Comparison of ENCODE assay signal across 11 cellular contexts in the genomic region with DNA sequence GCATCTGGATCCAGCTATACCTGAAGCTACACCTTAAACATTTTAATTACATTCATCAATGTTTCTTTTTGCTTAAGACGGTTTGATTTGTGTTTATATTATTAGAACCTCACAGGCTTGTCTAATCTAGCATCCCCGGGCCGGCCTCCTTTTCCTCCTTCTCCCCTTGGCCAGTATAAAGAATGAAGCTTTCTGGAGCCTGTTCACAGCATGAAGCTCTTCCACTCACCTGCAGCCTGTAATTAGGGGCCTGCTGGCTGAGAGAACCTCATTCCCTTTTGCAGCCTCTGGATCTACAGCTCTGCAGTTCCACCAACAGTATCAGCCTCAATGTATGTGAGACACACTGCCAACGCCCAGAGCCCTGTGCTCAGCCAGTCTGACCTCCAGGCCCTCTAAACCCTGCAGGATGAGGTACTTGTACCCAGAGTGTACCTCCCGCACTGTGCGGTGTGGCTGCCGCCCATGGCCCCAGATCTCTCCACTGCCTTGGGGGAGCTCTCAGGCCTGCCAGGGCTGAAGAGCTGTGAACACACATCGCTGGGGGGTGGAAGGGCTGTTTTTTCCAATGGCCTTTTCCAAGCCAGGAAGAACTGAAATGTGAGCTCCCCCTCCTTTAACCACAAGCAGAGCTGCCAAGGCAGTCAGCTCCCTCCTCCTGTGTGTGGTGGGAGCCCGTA.
A peak's percentile ranks its signal among the peaks of the same experiment; 100 is the strongest.
DNase-seq lines count a peak whose midpoint lies in the region; ATAC-seq, FAIRE-seq and TF ChIP-seq lines count a peak whose summit lies in the region.
"Had no signal": no experiment of that assay in that cellular context is flagged by ENCODE, and none has a peak within 500 bp of the region (broad histone marks: within the 10 kb centered on the region; RNA-seq: fewer than 3 reads in every experiment).

No MANE protein-coding gene starts in this region.

- H3K4me3 ChIP-seq in breast epithelium (no peak overlapping the region), SJCRH30 (peak overlapping the region; percentile 43; the same call in 1 of the 2 replicates)

- no peak for TF ChIP-seq POLR2A in breast epithelium (IDR thresholded peaks at IDR 0.05)

- no peaks in the 10 kb centered on the region for H3K9me3 ChIP-seq in breast epithelium
- no peaks in the 10 kb centered on the region for H3K9me3 ChIP-seq in SJCRH30 (replicated peaks)

- CTCF ChIA-PET in MCF 10A (lab: Yijun Ruan, JAX) (interaction anchor here (0.5 to 1.0 kb wide), 5 partner anchors 15 to 154 kb away, joined by 3 to 4 read pairs (median 4); no protein-coding TSS in a partner anchor), RWPE1 (lab: Yijun Ruan, JAX) (interaction anchor here (0.6 kb wide), 1 partner anchor 12 kb away, joined by 3 read pairs; no protein-coding TSS in a partner anchor)

- H3K9me3 Mint-ChIP-seq in MCF 10A (ENCODE audit: unreplicated experiment), result no peaks in the 10 kb centered on the region
- no peaks in the 10 kb centered on the region for H3K9me3 Mint-ChIP-seq in endothelial cell (ENCODE audit: unreplicated experiment)
- H3K9me3 Mint-ChIP-seq: neural crest cell had no signal

- H3K36me3 ChIP-seq in breast epithelium, result no peaks in the 10 kb centered on the region
- no peaks in the 10 kb centered on the region for H3K36me3 ChIP-seq in SJCRH30

- no TSS peak for BruUV-seq in MCF 10A (replicated peaks; lab: Mats Ljungman, UMichigan)

- DNase-seq in breast epithelium (ENCODE audit: low spot score in 2 of 2), result no peak
- no peak for DNase-seq in MCF 10A (ENCODE audit: unreplicated experiment)
- DNase-seq in SJCRH30, result peak; percentile 90 to 95
- DNase-seq in glomerular visceral epithelial cell (ENCODE audit: extremely low spot score), result peak; percentile 58
- peak; percentile 71 for DNase-seq in urothelium cell line (ENCODE audit: low spot score)
- no peak for DNase-seq in RWPE1 (ENCODE audit: low spot score)
- DNase-seq in endothelial cell (ENCODE audit: low spot score), result no peak
- DNase-seq: AML-193, NCI-H526 treated with DMSO at 0.1 percent for 48 hours had no signal

- H3K27ac ChIP-seq in breast epithelium (peak overlapping the region; percentile 20 to 80), SJCRH30 (peak overlapping the region; percentile 63), RWPE1 (no peak overlapping the region)

- no peak for ATAC-seq in HG02973 (IDR thresholded peaks at IDR 0.05; ENCODE audit: unreplicated experiment)

- H3K4me3 Mint-ChIP-seq in MCF 10A (ENCODE audit: unreplicated experiment) (no peak overlapping the region), endothelial cell (ENCODE audit: unreplicated experiment) (no peak overlapping the region)
- H3K4me3 Mint-ChIP-seq: neural crest cell had no signal

- FAIRE-seq in urothelium cell line (lab: Jason Lieb, UNC), result peak; percentile 81

- H3K36me3 Mint-ChIP-seq in MCF 10A (ENCODE audit: insufficient read depth, unreplicated experiment) (no peaks in the 10 kb centered on the region), endothelial cell (ENCODE audit: low read depth, unreplicated experiment) (peaks cover 20% of the 10 kb centered on the region)

- H3K27me3 ChIP-seq in breast epithelium (no peaks in the 10 kb centered on the region), SJCRH30 (no peaks in the 10 kb centered on the region)

- no peak overlapping the region for H3K27ac Mint-ChIP-seq in MCF 10A (ENCODE audit: low read depth, unreplicated experiment)
- H3K27ac Mint-ChIP-seq in endothelial cell (ENCODE audit: unreplicated experiment), result no peak overlapping the region

- intact Hi-C loops in breast epithelium (cut with DNase I; ENCODE audit: low total_unique reads) (no loop called here), MCF 10A (cut with micrococcal nuclease) (no loop called here)

- TF ChIP-seq CTCF in breast epithelium (IDR thresholded peaks at IDR 0.05) (no peak), MCF 10A (IDR thresholded peaks at IDR 0.05; ENCODE audit: unreplicated experiment) (no peak), RWPE1 (conservative IDR thresholded peaks at IDR 0.05; ENCODE audit: low read depth) (no peak), endothelial cell (IDR thresholded peaks at IDR 0.05; ENCODE audit: unreplicated experiment) (no peak)

- POLR2A ChIA-PET in MCF 10A (lab: Yijun Ruan, JAX) (interaction anchor here (0.6 kb wide), 1 partner anchor 55 kb away, joined by 3 read pairs; no protein-coding TSS in a partner anchor), RWPE1 (lab: Yijun Ruan, JAX; ENCODE audit: low non-redundant PET) (no interaction called here)

- peaks cover 1% of the 10 kb centered on the region for H3K4me1 Mint-ChIP-seq in MCF 10A (ENCODE audit: insufficient read depth, unreplicated experiment)
- peaks cover 30% of the 10 kb centered on the region for H3K4me1 Mint-ChIP-seq in endothelial cell (ENCODE audit: unreplicated experiment)

- H3K4me1 ChIP-seq in breast epithelium (peaks cover 0 to 5% of the 10 kb centered on the region in 2 donors), SJCRH30 (peaks cover 44% of the 10 kb centered on the region)

- H3K27me3 Mint-ChIP-seq in MCF 10A (ENCODE audit: insufficient read depth, unreplicated experiment) (no peaks in the 10 kb centered on the region), endothelial cell (ENCODE audit: unreplicated experiment) (peaks cover 9% of the 10 kb centered on the region)

Comparison
In these comparisons a context has a peak if more than half of its experiments do, and no peak if none do; other contexts are left out.
1. DNase-seq: peak in SJCRH30 (2 of 2), glomerular visceral epithelial cell (single experiment) and urothelium cell line (single experiment); none in breast epithelium (0 of 2), MCF 10A (single experiment), RWPE1 (single experiment) and endothelial cell (single experiment).